In genomic region chr1:54317084-54317483, GRCh38 we compare ENCODE assay signal across 1 cellular context.
TF ChIP-seq lines count a peak whose summit lies in the region.

No MANE protein-coding gene starts in this region.

TF ChIP-seq in WTC11, 78 proteins besides CTCF, POLR2A, EP300 and RAD21 (continued from another document):
- TF ChIP-seq PREB (CRISPR knock-in tag; IDR thresholded peaks at IDR 0.05; ENCODE audit: borderline replicate concordance) (no peak), ZNF396 (CRISPR knock-in tag; IDR thresholded peaks at IDR 0.05; ENCODE audit: borderline replicate concordance) (no peak), ATF3 (CRISPR knock-in tag; conservative IDR thresholded peaks at IDR 0.05) (no peak), MLX (CRISPR knock-in tag; IDR thresholded peaks at IDR 0.05) (no peak), MYBL2 (CRISPR knock-in tag; IDR thresholded peaks at IDR 0.05) (no peak), ATF6 (CRISPR knock-in tag; IDR thresholded peaks at IDR 0.05) (no peak), TEAD4 (CRISPR knock-in tag; IDR thresholded peaks at IDR 0.05) (no peak)
